In genomic region chr18:74493689-74494088, GRCh38 we compare ENCODE assay signal across 8 cellular contexts. TPM values are rescaled to one million over a fixed set of nuclear protein-coding genes. Genes with fewer than 3 reads are reported as not detected.
DNase-seq lines count a peak whose midpoint lies in the region; ATAC-seq and TF ChIP-seq lines count a peak whose summit lies in the region.

No MANE protein-coding gene starts in this region.

- ATAC-seq in HG03108 (IDR thresholded peaks at IDR 0.05; ENCODE audit: unreplicated experiment) (peak; percentile 17), HG03457 (IDR thresholded peaks at IDR 0.05; ENCODE audit: unreplicated experiment) (no peak), GM18498 (IDR thresholded peaks at IDR 0.05; ENCODE audit: unreplicated experiment) (no peak)

- TF ChIP-seq CTCF in GM12865 (IDR thresholded peaks at IDR 0.05; ENCODE audit: insufficient read depth, low read depth, low read length, missing control alignments) (peak; percentile 67), fibroblast of mammary gland (conservative IDR thresholded peaks at IDR 0.05; ENCODE audit: control insufficient read depth, insufficient read depth, low read depth, low read length) (peak; percentile 40)

- no peak overlapping the region for H3K4me3 ChIP-seq in GM12865 (ENCODE audit: low read depth, low read length)
- no peak overlapping the region for H3K4me3 ChIP-seq in fibroblast of mammary gland (ENCODE audit: control insufficient read depth, low read depth, low read length)

- peak; percentile 85 for DNase-seq in GM12865 (ENCODE audit: low read depth)
- DNase-seq in NCI-H526 treated with DMSO at 0.1 percent for 48 hours (lab: John Stamatoyannopoulos, UW), result peak; percentile 83
- DNase-seq in activated CD8-positive, alpha-beta memory T cell treated with anti-CD3 and anti-CD28 coated beads, Interleukin-2, amount 50 U/mL, for 48 hours, result peak; percentile 52
- peak; percentile 63 for DNase-seq in fibroblast of mammary gland (ENCODE audit: low read depth)
- DNase-seq in renal cortical epithelial cell (ENCODE audit: low read depth), result peak; percentile 79

RNA-seq across cellular contexts. Expression of gene CNDP2, which starts 2.5 kb away (rescaled TPM):
- total RNA-seq in renal cortical epithelial cell, result 467 and 835 TPM in 2 replicates

RNA-seq across cellular contexts. Expression of gene DIPK1C, which starts 36.6 kb away (rescaled TPM):
- not detected in 2 replicates for total RNA-seq in renal cortical epithelial cell

RNA-seq across cellular contexts. Expression of gene CNDP1, which starts 40.6 kb away (rescaled TPM):
- under 0.01 and 0.05 TPM in 2 replicates for total RNA-seq in renal cortical epithelial cell
